9 cellular contexts compared by ENCODE assay signal in the genomic region with DNA sequence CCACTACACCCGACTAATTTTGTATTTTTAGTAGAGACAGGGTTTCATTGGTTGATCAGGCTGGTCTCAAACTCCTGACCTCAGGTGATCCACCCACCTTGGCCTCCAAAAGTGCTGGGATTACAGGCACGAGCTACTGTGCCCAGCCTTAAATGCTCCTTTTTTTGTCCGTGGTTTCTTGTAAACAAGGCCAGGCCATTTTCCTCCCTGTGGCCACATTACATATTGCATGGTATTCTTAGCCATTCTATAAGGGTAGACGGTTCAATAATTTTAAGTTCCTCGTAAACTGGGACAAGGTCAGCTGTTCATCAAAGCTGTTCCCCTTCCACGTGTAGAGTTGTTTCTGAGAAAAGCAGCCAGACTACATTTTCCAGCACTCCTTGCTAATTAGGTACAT. TPM values are rescaled to one million over a fixed set of nuclear protein-coding genes. Genes with fewer than 3 reads are reported as not detected.
A peak's percentile ranks its signal among the peaks of the same experiment; 100 is the strongest.
DNase-seq lines count a peak whose midpoint lies in the region; ATAC-seq and TF ChIP-seq lines count a peak whose summit lies in the region.
"Had no signal": no experiment of that assay in that cellular context is flagged by ENCODE, and none has a peak within 500 bp of the region (broad histone marks: within the 10 kb centered on the region; RNA-seq: fewer than 3 reads in every experiment).

No MANE protein-coding gene starts in this region.

- H3K36me3 Mint-ChIP-seq in IgD-negative memory B cell (no peaks in the 10 kb centered on the region), MCF 10A (ENCODE audit: insufficient read depth, unreplicated experiment) (no peaks in the 10 kb centered on the region), nephron (ENCODE audit: low read depth) (no peaks in the 10 kb centered on the region)

- H3K4me1 Mint-ChIP-seq in IgD-negative memory B cell (peaks cover 7 to 22% (median 15%) of the 10 kb centered on the region in 3 donors), MCF 10A (ENCODE audit: insufficient read depth, unreplicated experiment) (no peaks in the 10 kb centered on the region), nephron (no peaks in the 10 kb centered on the region)

- POLR2A ChIA-PET in MCF 10A (lab: Yijun Ruan, JAX) = interaction anchor here (0.6 to 4.5 kb wide), 5 partner anchors 11 to 79 kb away, joined by 3 to 45 read pairs (median 4); partner anchors contain the start of gene LUZP1

- DNase-seq in COLO668 (lab: John Stamatoyannopoulos, UW; ENCODE audit: unreplicated experiment) (peak; percentile 34), MCF 10A (ENCODE audit: unreplicated experiment) (no peak), ecto neural progenitor cell (ENCODE audit: low spot score) (no peak), coronary artery (ENCODE audit: low spot score) (no peak), head of caudate nucleus (no peak)
- DNase-seq: SW 1271 had no signal

- H3K4me3 Mint-ChIP-seq in IgD-negative memory B cell = peak overlapping the region; percentile 51 to 76 (median 74)
- H3K4me3 Mint-ChIP-seq in MCF 10A (ENCODE audit: unreplicated experiment) = no peak overlapping the region
- peak overlapping the region; percentile 74 to 90 (median 88) for H3K4me3 Mint-ChIP-seq in nephron

- intact Hi-C loops in MCF 10A (cut with micrococcal nuclease) (loop anchor here (1.0 kb wide), 1 partner anchor 80 kb away; no protein-coding TSS in a partner anchor), head of caudate nucleus (cut with DNase I) (no loop called here)

- BruUV-seq in MCF 10A (replicated peaks; lab: Mats Ljungman, UMichigan) = no TSS peak

- H3K4me3 ChIP-seq in coronary artery = no peak overlapping the region

- H3K27ac Mint-ChIP-seq in IgD-negative memory B cell = peak overlapping the region in 1 of 3 donors; percentile 16
- no peak overlapping the region for H3K27ac Mint-ChIP-seq in MCF 10A (ENCODE audit: low read depth, unreplicated experiment)
- H3K27ac Mint-ChIP-seq in nephron = peak overlapping the region; percentile 41 to 88 (median 44)

- CTCF ChIA-PET in MCF 10A (lab: Yijun Ruan, JAX) = interaction anchor here (0.5 to 14.9 kb wide), 4 partner anchors 14 to 317 kb away, joined by 3 to 405 read pairs (median 3); no protein-coding TSS in a partner anchor

- peak overlapping the region in 1 of 2 donors; percentile 87 for H3K27ac ChIP-seq in coronary artery

- TF ChIP-seq CTCF in MCF 10A (IDR thresholded peaks at IDR 0.05; ENCODE audit: unreplicated experiment) (peak; percentile 19), nephron (IDR thresholded peaks at IDR 0.05; ENCODE audit: unreplicated experiment in 3 of 3) (peak; percentile 30 to 43 (median 31)), coronary artery (IDR thresholded peaks at IDR 0.05) (no peak)

- H3K9me3 Mint-ChIP-seq in IgD-negative memory B cell (peaks cover 0 to 2% (median 0%) of the 10 kb centered on the region in 3 donors), MCF 10A (ENCODE audit: unreplicated experiment) (no peaks in the 10 kb centered on the region), nephron (no peaks in the 10 kb centered on the region)

- no peak for ATAC-seq in HG03108 (IDR thresholded peaks at IDR 0.05; ENCODE audit: unreplicated experiment)

- peaks cover 6% of the 10 kb centered on the region for H3K27me3 Mint-ChIP-seq in IgD-negative memory B cell
- H3K27me3 Mint-ChIP-seq in MCF 10A (ENCODE audit: insufficient read depth, unreplicated experiment) = no peaks in the 10 kb centered on the region
- peaks cover 22% of the 10 kb centered on the region for H3K27me3 Mint-ChIP-seq in nephron (ENCODE audit: low read depth)

RNA-seq across cellular contexts. Expression of gene LUZP1, which starts 10.3 kb away (rescaled TPM):
- polyA plus RNA-seq in IgD-negative memory B cell = 13.2 TPM
- total RNA-seq in MCF 10A (2022) = 30.1 and 37.2 TPM in 2 replicates

RNA-seq across cellular contexts. Expression of gene HTR1D, which starts 38.4 kb away (rescaled TPM):
- polyA plus RNA-seq in IgD-negative memory B cell = not detected
- total RNA-seq in MCF 10A (2022) = 0.17 and 0.35 TPM in 2 replicates
